Comparison of ENCODE assay signal across 21 cellular contexts in genomic region chr13:24644051-24644450, GRCh38. TPM values are rescaled to one million over a fixed set of nuclear protein-coding genes. Genes with fewer than 3 reads are reported as not detected.
A peak's percentile ranks its signal among the peaks of the same experiment; 100 is the strongest.
DNase-seq lines count a peak whose midpoint lies in the region; ATAC-seq, FAIRE-seq and TF ChIP-seq lines count a peak whose summit lies in the region.
"Had no signal": no experiment of that assay in that cellular context is flagged by ENCODE, and none has a peak within 500 bp of the region (broad histone marks: within the 10 kb centered on the region; RNA-seq: fewer than 3 reads in every experiment).

No MANE protein-coding gene starts in this region.

- ATAC-seq in GM18505 (IDR thresholded peaks at IDR 0.05; ENCODE audit: unreplicated experiment) (no peak), GM21526 (IDR thresholded peaks at IDR 0.05; ENCODE audit: low FRiP score, unreplicated experiment) (no peak), right cardiac atrium (no peak)
- ATAC-seq: stimulated activated naive CD8-positive, alpha-beta T cell treated with anti-CD3 and anti-CD28 coated beads, Interleukin-15, Interleukin-2, amounts not matched to agents 100 U/mL and 50 U/mL, for 24 hours had no signal

- no peak for FAIRE-seq in astrocyte (lab: Jason Lieb, UNC)

- no peak for TF ChIP-seq POLR2A in GM18505 (IDR thresholded peaks at IDR 0.05; ENCODE audit: borderline replicate concordance, extremely low read depth, insufficient read depth, insufficient read length)

- no peak overlapping the region for H3K4me3 ChIP-seq in astrocyte (ENCODE audit: insufficient read depth, low read depth, low read length)
- no peak overlapping the region for H3K4me3 ChIP-seq in fibroblast of mammary gland (ENCODE audit: control insufficient read depth, low read depth, low read length)
- H3K4me3 ChIP-seq in skeletal muscle cell (ENCODE audit: low read depth, low read length), result no peak overlapping the region
- no peak overlapping the region for H3K4me3 ChIP-seq in right cardiac atrium (ENCODE audit: low read length)
- H3K4me3 ChIP-seq: upper lobe of left lung had no signal

- WGBS in right cardiac atrium, result 86% methylated on average over 1 of the region's 1 CpG

- no peaks in the 10 kb centered on the region for H3K79me2 ChIP-seq in astrocyte (ENCODE audit: insufficient read depth, low read length)

- no peaks in the 10 kb centered on the region for H4K20me1 ChIP-seq in astrocyte (ENCODE audit: insufficient read depth, low read length)

- H3K4me3 Mint-ChIP-seq in astrocyte (ENCODE audit: unreplicated experiment), result no peak overlapping the region
- H3K4me3 Mint-ChIP-seq: memory B cell, neural crest cell had no signal

- no peak overlapping the region for H3K4me2 ChIP-seq in astrocyte (ENCODE audit: low read length)

- no peaks in the 10 kb centered on the region for H3K36me3 ChIP-seq in astrocyte (ENCODE audit: insufficient read depth, low read length)
- H3K36me3 ChIP-seq: upper lobe of left lung had no signal

- H3K36me3 Mint-ChIP-seq in astrocyte (ENCODE audit: low read depth, unreplicated experiment), result no peaks in the 10 kb centered on the region
- H3K36me3 Mint-ChIP-seq: memory B cell had no signal

- H3K27me3 ChIP-seq in astrocyte (ENCODE audit: insufficient read depth, low read length) (no peaks in the 10 kb centered on the region), right cardiac atrium (ENCODE audit: control insufficient read depth, insufficient read depth) (no peaks in the 10 kb centered on the region)
- H3K27me3 ChIP-seq: upper lobe of left lung had no signal

- H3K27me3 Mint-ChIP-seq in astrocyte (ENCODE audit: low read depth, unreplicated experiment), result no peaks in the 10 kb centered on the region

- TF ChIP-seq CTCF in astrocyte (IDR thresholded peaks at IDR 0.05; ENCODE audit: insufficient read depth, low read depth, low read length) (no peak), fibroblast of mammary gland (conservative IDR thresholded peaks at IDR 0.05; ENCODE audit: control insufficient read depth, insufficient read depth, low read depth, low read length) (no peak)

- peaks cover 8% of the 10 kb centered on the region for H3K4me1 Mint-ChIP-seq in astrocyte (ENCODE audit: low read depth, unreplicated experiment)
- H3K4me1 Mint-ChIP-seq: neural crest cell had no signal

- H3K27ac ChIP-seq in astrocyte (ENCODE audit: low read depth, low read length) (no peak overlapping the region), right cardiac atrium (ENCODE audit: low read length) (no peak overlapping the region)
- H3K27ac ChIP-seq: C4-2B, upper lobe of left lung had no signal

- H2AFZ ChIP-seq in astrocyte (ENCODE audit: low read depth, low read length), result no peak overlapping the region

- no peaks in the 10 kb centered on the region for H3K9me3 ChIP-seq in astrocyte (ENCODE audit: insufficient read depth, low read depth, low read length)
- H3K9me3 ChIP-seq in right cardiac atrium (ENCODE audit: control insufficient read depth, low read length), result no peaks in the 10 kb centered on the region
- H3K9me3 ChIP-seq: upper lobe of left lung had no signal

- intact Hi-C loops in right cardiac atrium (cut with DNase I), result no loop called here

- H3K4me1 ChIP-seq in astrocyte (ENCODE audit: insufficient read depth, low read length), result no peaks in the 10 kb centered on the region
- H3K4me1 ChIP-seq in right cardiac atrium (ENCODE audit: control insufficient read depth, insufficient read depth, low read length), result no peaks in the 10 kb centered on the region
- H3K4me1 ChIP-seq: upper lobe of left lung had no signal

- H3K9me3 Mint-ChIP-seq in astrocyte (ENCODE audit: unreplicated experiment), result peaks cover 2% of the 10 kb centered on the region
- H3K9me3 Mint-ChIP-seq: memory B cell, neural crest cell had no signal

- DNase-seq in NCI-H2107 treated with DMSO at 0.1 percent for 48 hours (lab: John Stamatoyannopoulos, UW; ENCODE audit: unreplicated experiment) (peak; percentile 8), NCI-H2107 (lab: John Stamatoyannopoulos, UW) (no peak), astrocyte (ENCODE audit: low read depth) (peak; percentile 45), fibroblast of mammary gland (ENCODE audit: low read depth) (peak; percentile 60), skeletal muscle cell (ENCODE audit: low read depth) (peak; percentile 61), right cardiac atrium (no peak)
- DNase-seq: activated CD4-positive, alpha-beta T cell treated with anti-CD3 and anti-CD28 coated beads for 1 hour; activated gamma-delta T cell; anterior cingulate cortex; cortex of kidney; HCEC 1CT; islet precursor cell; NCI-H146; stimulated activated naive CD8-positive, alpha-beta T cell treated with anti-CD3 and anti-CD28 coated beads, Interleukin-15, Interleukin-2, amounts not matched to agents 100 U/mL and 50 U/mL, for 24 hours; upper lobe of left lung had no signal

- H3K9ac ChIP-seq in astrocyte (ENCODE audit: low read length), result no peak overlapping the region

- no peak overlapping the region for H3K27ac Mint-ChIP-seq in astrocyte (ENCODE audit: unreplicated experiment)
- H3K27ac Mint-ChIP-seq: memory B cell had no signal

RNA-seq across cellular contexts. Expression of gene ATP12A, which starts 36.2 kb away (rescaled TPM):
- total RNA-seq in astrocyte (0.19 TPM in 1 of 2 replicates, not detected in the other), right cardiac atrium (not detected)
- polyA plus RNA-seq in right cardiac atrium, result not detected
- total RNA-seq: endothelial cell of umbilical vein had no signal
- polyA plus RNA-seq: endothelial cell of umbilical vein had no signal

Comparison
In these comparisons a context has a peak if more than half of its experiments do, and no peak if none do; other contexts are left out.
1. DNase-seq: peak in NCI-H2107 treated with DMSO at 0.1 percent for 48 hours (single experiment), astrocyte (single experiment), fibroblast of mammary gland (single experiment) and skeletal muscle cell (single experiment); none in NCI-H2107 (single experiment) and right cardiac atrium (0 of 3).